1 cellular context compared by ENCODE assay signal in genomic region chrX:46125139-46125538, GRCh38.
TF ChIP-seq lines count a peak whose summit lies in the region.

No MANE protein-coding gene starts in this region.

TF ChIP-seq in H1, 55 proteins besides CTCF, POLR2A, EP300 and RAD21:
- TF ChIP-seq CHD7 (IDR thresholded peaks at IDR 0.05; ENCODE audit: insufficient replicate concordance, low read length): no peak
- no peak for TF ChIP-seq CBX5 (IDR thresholded peaks at IDR 0.05; ENCODE audit: low read depth, low read length)
- TF ChIP-seq RFX5 (IDR thresholded peaks at IDR 0.05; ENCODE audit: borderline replicate concordance, low read depth, low read length): no peak
- no peak for TF ChIP-seq TAF7 (optimal IDR thresholded peaks at IDR 0.05; ENCODE audit: borderline replicate concordance, low read depth, low read length)
- no peak for TF ChIP-seq NRF1 (IDR thresholded peaks at IDR 0.05; ENCODE audit: low read depth, low read length)
- TF ChIP-seq BCL11A (IDR thresholded peaks at IDR 0.05; ENCODE audit: low read depth in 2 of 2, low read length in 2 of 2): no peak
- no peak for TF ChIP-seq HDAC6 (IDR thresholded peaks at IDR 0.05; ENCODE audit: low read depth, low read length)
- TF ChIP-seq CBX8 (IDR thresholded peaks at IDR 0.05; ENCODE audit: borderline replicate concordance, low read depth, low read length): no peak
- TF ChIP-seq ATF2 (IDR thresholded peaks at IDR 0.05; ENCODE audit: low read length): no peak
- TF ChIP-seq HDAC2 (IDR thresholded peaks at IDR 0.05; ENCODE audit: borderline replicate concordance in 1 of 2, low read depth in 2 of 2, low read length in 2 of 2): no peak
TF ChIP-seq in H1: peak in this region for 0.
